ENCODE assay signal across 14 cellular contexts in the genomic region with DNA sequence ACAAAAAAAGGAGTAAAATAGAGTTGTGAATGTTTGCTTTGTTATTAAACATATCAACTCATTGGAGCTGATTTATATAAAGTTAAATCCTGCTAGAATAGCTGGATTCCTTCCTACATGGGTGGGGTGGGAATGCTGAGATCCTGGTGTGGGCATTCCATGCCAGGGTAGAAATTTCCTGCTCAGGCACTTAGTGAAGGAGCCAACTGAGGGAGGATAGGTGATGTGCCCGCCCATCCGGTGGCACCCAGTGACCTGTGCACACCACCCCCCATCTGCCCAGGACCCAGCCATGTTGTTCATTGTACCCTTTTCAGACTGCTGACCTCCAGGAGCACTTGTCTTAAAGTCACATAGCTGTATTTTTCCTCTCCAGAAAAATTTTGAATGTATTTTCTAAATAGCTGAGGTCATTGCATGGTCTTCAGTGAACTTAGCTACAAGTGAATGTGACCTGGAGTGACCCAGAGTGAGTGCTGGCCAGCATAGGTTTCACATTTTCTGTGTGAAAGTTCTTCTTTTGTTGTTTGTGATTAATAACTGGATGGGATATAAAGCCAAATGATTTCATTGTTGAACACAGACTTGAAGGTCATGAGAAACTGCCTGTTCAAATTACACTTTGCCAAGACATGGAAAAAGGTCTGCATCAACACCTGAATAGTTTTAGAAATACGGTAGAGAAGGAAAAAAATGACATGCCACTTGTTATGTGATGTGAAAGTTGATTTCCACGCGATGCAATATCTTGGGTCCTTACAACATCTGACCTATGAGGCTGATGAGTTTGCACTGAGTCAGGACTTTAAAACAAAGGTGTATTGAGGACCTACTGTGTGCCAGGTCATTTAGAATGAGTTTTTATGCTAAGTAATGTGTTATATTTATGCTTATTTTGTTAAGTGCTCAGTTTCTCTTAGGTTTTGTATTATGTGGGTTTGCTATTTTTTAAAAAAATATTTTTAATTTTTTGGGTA.
DNase-seq lines count a peak whose midpoint lies in the region; ATAC-seq, FAIRE-seq and TF ChIP-seq lines count a peak whose summit lies in the region.
"Had no signal": no experiment of that assay in that cellular context is flagged by ENCODE, and none has a peak within 500 bp of the region (broad histone marks: within the 10 kb centered on the region; RNA-seq: fewer than 3 reads in every experiment).

No MANE protein-coding gene starts in this region.

- ATAC-seq in WTC11 (no peak), sciatic nerve (peak; percentile 65), GM21423 (IDR thresholded peaks at IDR 0.05; ENCODE audit: unreplicated experiment) (no peak), HG03571 (IDR thresholded peaks at IDR 0.05; ENCODE audit: unreplicated experiment) (no peak), HG02870 (IDR thresholded peaks at IDR 0.05; ENCODE audit: unreplicated experiment) (no peak)
- ATAC-seq: GM23338; naive thymus-derived CD8-positive, alpha-beta T cell had no signal

- peak; percentile 45 for FAIRE-seq in GM12891 (lab: Jason Lieb, UNC)

- CTCF ChIA-PET in WTC11 (lab: Charles Lee) = interaction anchor here (0.6 kb wide), 1 partner anchor 28 kb away, joined by 3 read pairs; no protein-coding TSS in a partner anchor

- no peak overlapping the region for H3K4me3 Mint-ChIP-seq in WTC11
- H3K4me3 Mint-ChIP-seq: GM23338 had no signal

- H3K27ac Mint-ChIP-seq in WTC11 = no peak overlapping the region
- H3K27ac Mint-ChIP-seq: GM23338 had no signal

- peaks cover 42% of the 10 kb centered on the region for H3K4me1 Mint-ChIP-seq in WTC11

- intact Hi-C loops in sciatic nerve (cut with DNase I) = no loop called here

- TF ChIP-seq CTCF in WTC11 (IDR thresholded peaks at IDR 0.05) = no peak
- no peak for TF ChIP-seq CTCF in fibroblast of villous mesenchyme (IDR thresholded peaks at IDR 0.05; ENCODE audit: insufficient read depth, low read depth, low read length)

- no peak overlapping the region for H3K4me3 ChIP-seq in fibroblast of villous mesenchyme (ENCODE audit: low read depth, low read length)
- H3K4me3 ChIP-seq: GM23338 had no signal

- no peaks in the 10 kb centered on the region for H3K36me3 Mint-ChIP-seq in WTC11

- POLR2A ChIA-PET in WTC11 (lab: Charles Lee) = interaction anchor here (1.4 kb wide), 1 partner anchor 9 kb away, joined by 3 read pairs; no protein-coding TSS in a partner anchor

- no peaks in the 10 kb centered on the region for H3K27me3 Mint-ChIP-seq in WTC11 (ENCODE audit: low read depth)
- H3K27me3 Mint-ChIP-seq: naive thymus-derived CD8-positive, alpha-beta T cell had no signal

- no peak for TF ChIP-seq POLR2A in GM12891 (IDR thresholded peaks at IDR 0.05; ENCODE audit: low read depth, low read length)

- H3K9me3 Mint-ChIP-seq in WTC11 = no peaks in the 10 kb centered on the region
- H3K9me3 Mint-ChIP-seq: GM23338; naive thymus-derived CD8-positive, alpha-beta T cell had no signal

- DNase-seq in GM12891 (ENCODE audit: insufficient read length, low spot score) (no peak), WTC11 (ENCODE audit: low spot score) (no peak), fibroblast of villous mesenchyme (ENCODE audit: low read depth) (peak; percentile 28), sciatic nerve (ENCODE audit: low spot score) (no peak), cerebellar cortex (ENCODE audit: low spot score) (no peak)
- DNase-seq: activated CD4-positive, alpha-beta T cell treated with anti-CD3 and anti-CD28 coated beads, Interleukin-2, amount 50 U/mL, for 1 hour; DMS 273 treated with DMSO at 0.1 percent for 48 hours; hippocampal formation; naive thymus-derived CD8-positive, alpha-beta T cell; NCI-H1105 had no signal

TF ChIP-seq in GM12891, 5 proteins besides CTCF, POLR2A, EP300 and RAD21:
- TF ChIP-seq SPI1 (IDR thresholded peaks at IDR 0.05; ENCODE audit: low read depth, low read length) = no peak

TF ChIP-seq in WTC11, 78 proteins besides CTCF, POLR2A, EP300 and RAD21:
- TF ChIP-seq, protein P1, sequence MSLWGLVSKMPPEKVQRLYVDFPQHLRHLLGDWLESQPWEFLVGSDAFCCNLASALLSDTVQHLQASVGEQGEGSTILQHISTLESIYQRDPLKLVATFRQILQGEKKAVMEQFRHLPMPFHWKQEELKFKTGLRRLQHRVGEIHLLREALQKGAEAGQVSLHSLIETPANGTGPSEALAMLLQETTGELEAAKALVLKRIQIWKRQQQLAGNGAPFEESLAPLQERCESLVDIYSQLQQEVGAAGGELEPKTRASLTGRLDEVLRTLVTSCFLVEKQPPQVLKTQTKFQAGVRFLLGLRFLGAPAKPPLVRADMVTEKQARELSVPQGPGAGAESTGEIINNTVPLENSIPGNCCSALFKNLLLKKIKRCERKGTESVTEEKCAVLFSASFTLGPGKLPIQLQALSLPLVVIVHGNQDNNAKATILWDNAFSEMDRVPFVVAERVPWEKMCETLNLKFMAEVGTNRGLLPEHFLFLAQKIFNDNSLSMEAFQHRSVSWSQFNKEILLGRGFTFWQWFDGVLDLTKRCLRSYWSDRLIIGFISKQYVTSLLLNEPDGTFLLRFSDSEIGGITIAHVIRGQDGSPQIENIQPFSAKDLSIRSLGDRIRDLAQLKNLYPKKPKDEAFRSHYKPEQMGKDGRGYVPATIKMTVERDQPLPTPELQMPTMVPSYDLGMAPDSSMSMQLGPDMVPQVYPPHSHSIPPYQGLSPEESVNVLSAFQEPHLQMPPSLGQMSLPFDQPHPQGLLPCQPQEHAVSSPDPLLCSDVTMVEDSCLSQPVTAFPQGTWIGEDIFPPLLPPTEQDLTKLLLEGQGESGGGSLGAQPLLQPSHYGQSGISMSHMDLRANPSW (CRISPR knock-in tag; conservative IDR thresholded peaks at IDR 0.05; ENCODE audit: low read depth) = no peak
- peak; percentile 94 for TF ChIP-seq GABPB1 (CRISPR knock-in tag; IDR thresholded peaks at IDR 0.05)
